Comparison of ENCODE assay signal across 12 cellular contexts in the genomic region with DNA sequence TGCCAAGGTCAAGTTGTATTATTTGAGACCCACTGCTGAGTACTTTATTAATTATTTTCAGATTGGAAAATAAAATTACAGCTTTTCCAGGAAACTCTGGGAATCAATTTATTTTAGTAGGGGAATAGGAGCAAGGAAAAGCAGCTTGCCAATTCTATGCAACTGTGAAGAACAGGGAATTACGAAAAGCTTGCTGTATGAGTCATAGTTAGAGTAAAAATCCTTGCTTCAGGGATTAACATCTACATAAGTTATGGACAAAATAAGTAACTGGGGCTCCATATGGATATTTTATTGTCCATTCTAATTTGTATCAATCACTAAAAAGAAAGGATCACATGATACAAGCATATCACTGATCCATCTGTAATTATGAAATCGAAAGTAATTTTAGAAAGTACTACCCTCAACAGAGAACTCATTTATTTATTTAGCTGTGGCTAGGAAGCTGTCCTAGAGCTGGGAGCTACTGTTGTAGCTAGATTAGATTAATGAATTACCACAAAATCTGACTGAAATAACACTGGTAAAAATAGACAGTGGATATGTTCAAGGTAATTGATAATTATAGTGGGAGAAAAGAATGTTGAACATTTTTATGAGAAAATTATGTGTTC.
A peak's percentile ranks its signal among the peaks of the same experiment; 100 is the strongest.
DNase-seq lines count a peak whose midpoint lies in the region; ATAC-seq and TF ChIP-seq lines count a peak whose summit lies in the region.
"Had no signal": no experiment of that assay in that cellular context is flagged by ENCODE, and none has a peak within 500 bp of the region (broad histone marks: within the 10 kb centered on the region; RNA-seq: fewer than 3 reads in every experiment).

No MANE protein-coding gene starts in this region.

- TF ChIP-seq CTCF in choroid plexus epithelial cell (conservative IDR thresholded peaks at IDR 0.05; ENCODE audit: low read depth, low read length): no peak
- no peak for TF ChIP-seq CTCF in thyroid gland (IDR thresholded peaks at IDR 0.05)

- H4K91ac ChIP-seq in mesenchymal stem cell (ENCODE audit: low read length): no peak overlapping the region

- no peak for ATAC-seq in HG03520 (IDR thresholded peaks at IDR 0.05; ENCODE audit: unreplicated experiment)
- ATAC-seq in GM18502 (IDR thresholded peaks at IDR 0.05; ENCODE audit: poor library complexity, unreplicated experiment): no peak

- intact Hi-C loops in thyroid gland (cut with DNase I): no loop called here

- no peak for TF ChIP-seq POLR2A in thyroid gland (IDR thresholded peaks at IDR 0.05)

- no peak overlapping the region for H3K4me3 ChIP-seq in choroid plexus epithelial cell (ENCODE audit: low read depth, low read length)
- no peak overlapping the region for H3K4me3 ChIP-seq in mesenchymal stem cell (ENCODE audit: insufficient read depth in 1 of 2, low read depth in 1 of 2, low read length in 2 of 2)
- H3K4me3 ChIP-seq in thyroid gland (replicated peaks in 1 of 3): no peak overlapping the region

- H3K23ac ChIP-seq in mesenchymal stem cell (ENCODE audit: low read length in 2 of 2): no peak overlapping the region

- no peak overlapping the region for H3K4ac ChIP-seq in mesenchymal stem cell (ENCODE audit: low read depth in 1 of 2, low read length in 2 of 2)

- H3K27me3 ChIP-seq in mesenchymal stem cell (ENCODE audit: control insufficient read depth in 1 of 2, insufficient read depth in 1 of 2, low read length in 2 of 2): no peaks in the 10 kb centered on the region
- no peaks in the 10 kb centered on the region for H3K27me3 ChIP-seq in thyroid gland

- peak overlapping the region; percentile 44 for H3K9ac ChIP-seq in mesenchymal stem cell (ENCODE audit: low read length)
- H3K9ac ChIP-seq: KMS-11 had no signal

- H2BK12ac ChIP-seq in mesenchymal stem cell (ENCODE audit: low read length in 2 of 2): no peak overlapping the region

- no peak overlapping the region for H4K8ac ChIP-seq in mesenchymal stem cell (ENCODE audit: low read length)

- no peak overlapping the region for H2BK15ac ChIP-seq in mesenchymal stem cell (ENCODE audit: low read depth, poor library complexity, severe bottlenecking)

- H2BK120ac ChIP-seq in mesenchymal stem cell (ENCODE audit: low read depth, low read length): no peak overlapping the region

- H3K27ac ChIP-seq in mesenchymal stem cell (ENCODE audit: low read length, poor library complexity, severe bottlenecking): no peak overlapping the region
- H3K27ac ChIP-seq in thyroid gland: no peak overlapping the region
- H3K27ac ChIP-seq: KMS-11 had no signal

- H3K9me3 ChIP-seq in mesenchymal stem cell (ENCODE audit: control insufficient read depth, low read length) (no peaks in the 10 kb centered on the region), thyroid gland (no peaks in the 10 kb centered on the region)

- H3K4me1 ChIP-seq in mesenchymal stem cell (ENCODE audit: control insufficient read depth, insufficient read depth, low read depth, low read length) (no peaks in the 10 kb centered on the region), thyroid gland (no peaks in the 10 kb centered on the region)

- H2AK5ac ChIP-seq in mesenchymal stem cell (ENCODE audit: low read length, severe bottlenecking): no peak overlapping the region

- H3K14ac ChIP-seq in mesenchymal stem cell (ENCODE audit: low read length in 2 of 2): no peak overlapping the region

- H3K36me3 ChIP-seq in mesenchymal stem cell (ENCODE audit: control insufficient read depth in 1 of 2, insufficient read depth in 2 of 2, low read depth in 1 of 2, low read length in 2 of 2) (no peaks in the 10 kb centered on the region), thyroid gland (no peaks in the 10 kb centered on the region)

- no peaks in the 10 kb centered on the region for H3K79me1 ChIP-seq in mesenchymal stem cell (replicated peaks; ENCODE audit: low read length, poor library complexity, severe bottlenecking)

- no peak overlapping the region for H2BK5ac ChIP-seq in mesenchymal stem cell (ENCODE audit: low read depth, low read length, poor library complexity, severe bottlenecking)

- WGBS in mesenchymal stem cell: 0% methylated on average over 1 of the region's 2 CpGs
- 54 to 67% methylated on average over 2 of the region's 2 CpGs for WGBS in thyroid gland, 2 donors

- no peak overlapping the region for H2AFZ ChIP-seq in mesenchymal stem cell (ENCODE audit: low read depth, low read length)

- H3K18ac ChIP-seq in mesenchymal stem cell (ENCODE audit: low read depth in 1 of 2, low read length in 2 of 2): no peak overlapping the region

- no peak overlapping the region for H3K4me2 ChIP-seq in mesenchymal stem cell (ENCODE audit: low read length, poor library complexity, severe bottlenecking)
- H3K4me2 ChIP-seq: KMS-11 had no signal

- DNase-seq in COLO829 (ENCODE audit: low spot score) (peak; percentile 11), HS-5 (ENCODE audit: low read depth) (peak; percentile 24), choroid plexus epithelial cell (ENCODE audit: low read depth) (peak; percentile 59), mesenchymal stem cell (peak; percentile 77), thyroid gland (no peak)
- DNase-seq in activated CD4-positive, alpha-beta T cell treated with anti-CD3 and anti-CD28 coated beads, Interleukin-2, amount 50 U/mL, for 1 hour: no peak
- DNase-seq: activated T-cell treated with anti-CD3 and anti-CD28 coated beads, Interleukin-2, amount 50 U/mL, for 24 hours; DMS79 treated with DMSO at 0.1 percent for 48 hours; stimulated activated CD4-positive, alpha-beta T cell treated with anti-CD3 and anti-CD28 coated beads, Interleukin-15, amount 100 ng/mL, for 24 hours had no signal

Comparison
In these comparisons a context has a peak if more than half of its experiments do, and no peak if none do; other contexts are left out.
1. DNase-seq: peak in COLO829 (single experiment), HS-5 (single experiment), choroid plexus epithelial cell (single experiment) and mesenchymal stem cell (single experiment); none in activated CD4-positive, alpha-beta T cell treated with anti-CD3 and anti-CD28 coated beads, Interleukin-2, amount 50 U/mL, for 1 hour (single experiment) and thyroid gland (0 of 2).